Comparison of ENCODE assay signal across 1 cellular context in genomic region chr1:183180213-183180612, GRCh38.
TF ChIP-seq lines count a peak whose summit lies in the region.

No MANE protein-coding gene starts in this region.

TF ChIP-seq in HepG2, 621 proteins besides CTCF, POLR2A, EP300 and RAD21 (continued from another document):
- TF ChIP-seq ZNF597 (CRISPR knock-in tag; IDR thresholded peaks at IDR 0.05) (no peak), ZNF883 (CRISPR knock-in tag; IDR thresholded peaks at IDR 0.05; ENCODE audit: not compliant biosample characterization) (no peak), ZNF784 (CRISPR knock-in tag; IDR thresholded peaks at IDR 0.05; ENCODE audit: borderline replicate concordance) (no peak), PREB (CRISPR knock-in tag; IDR thresholded peaks at IDR 0.05) (no peak), THAP8 (CRISPR knock-in tag; IDR thresholded peaks at IDR 0.05; ENCODE audit: borderline replicate concordance) (no peak), ZNF710 (CRISPR knock-in tag; IDR thresholded peaks at IDR 0.05; ENCODE audit: borderline replicate concordance) (no peak), ZBTB34 (CRISPR knock-in tag; IDR thresholded peaks at IDR 0.05) (no peak), SMARCC2 (IDR thresholded peaks at IDR 0.05) (no peak), HNRNPLL (IDR thresholded peaks at IDR 0.05; ENCODE audit: low read depth, low read length, poor library complexity, severe bottlenecking) (no peak), ZNF660 (CRISPR knock-in tag; IDR thresholded peaks at IDR 0.05; ENCODE audit: borderline replicate concordance, low read depth) (no peak), ZNF446 (CRISPR knock-in tag; IDR thresholded peaks at IDR 0.05) (no peak), ASH2L (IDR thresholded peaks at IDR 0.05; ENCODE audit: insufficient read length, low read depth, low read length) (no peak), MTF1 (CRISPR knock-in tag; IDR thresholded peaks at IDR 0.05) (no peak), ZSCAN30 (CRISPR knock-in tag; IDR thresholded peaks at IDR 0.05) (no peak)
